15 cellular contexts compared by ENCODE assay signal in genomic region chr7:92697414-92697813, GRCh38.
DNase-seq lines count a peak whose midpoint lies in the region; ATAC-seq and TF ChIP-seq lines count a peak whose summit lies in the region.
"Had no signal": no experiment of that assay in that cellular context is flagged by ENCODE, and none has a peak within 500 bp of the region (broad histone marks: within the 10 kb centered on the region; RNA-seq: fewer than 3 reads in every experiment).

No MANE protein-coding gene starts in this region.

- no peaks in the 10 kb centered on the region for H3K4me1 ChIP-seq in CD8-positive, alpha-beta T cell (ENCODE audit: insufficient read depth, low read length)
- H3K4me1 ChIP-seq in osteoblast (ENCODE audit: insufficient read depth, low read length) = peaks cover 51% of the 10 kb centered on the region

- H3K36me3 Mint-ChIP-seq in CD8-positive, alpha-beta T cell = no peaks in the 10 kb centered on the region
- H3K36me3 Mint-ChIP-seq: naive B cell had no signal

- H2AFZ ChIP-seq in osteoblast (ENCODE audit: low read length) = no peak overlapping the region

- no peak overlapping the region for H3K4me2 ChIP-seq in osteoblast (ENCODE audit: insufficient read depth, low read length)

- H3K4me3 ChIP-seq in CD8-positive, alpha-beta T cell (ENCODE audit: low read depth, low read length) = no peak overlapping the region
- no peak overlapping the region for H3K4me3 ChIP-seq in choroid plexus epithelial cell (ENCODE audit: low read depth, low read length)
- H3K4me3 ChIP-seq in osteoblast (ENCODE audit: insufficient read depth, low read length) = no peak overlapping the region
- H3K4me3 ChIP-seq: thyroid gland had no signal

- no peak for DNase-seq in CD8-positive, alpha-beta T cell
- DNase-seq in LHCN-M2 (ENCODE audit: low read depth) (peak; percentile 48), choroid plexus epithelial cell (ENCODE audit: low read depth) (peak; percentile 30), osteoblast (ENCODE audit: insufficient read length, low spot score, missing footprints) (no peak), NOMO-1 treated with dmso at 0.1 percent for 144 hours (lab: John Stamatoyannopoulos, UW; ENCODE audit: unreplicated experiment) (no peak), head of caudate nucleus (no peak)
- DNase-seq in activated effector memory CD4-positive, alpha-beta T cell treated with Interleukin-2 at 50 U/mL for 16 hours = no peak
- DNase-seq in activated CD4-positive, alpha-beta T cell treated with anti-CD3 and anti-CD28 coated beads for 1 hour = no peak
- DNase-seq: activated naive CD8-positive, alpha-beta T cell treated with anti-CD3 and anti-CD28 coated beads for 36 hours; naive B cell; NCI-H774; stimulated activated CD4-positive, alpha-beta T cell treated with anti-CD3 and anti-CD28 coated beads, Interleukin-4, amount 100 ng/mL, for 1 hour; T-helper 17 cell; thyroid gland had no signal

- no peak for TF ChIP-seq CTCF in CD8-positive, alpha-beta T cell (IDR thresholded peaks at IDR 0.05)
- no peak for TF ChIP-seq CTCF in choroid plexus epithelial cell (conservative IDR thresholded peaks at IDR 0.05; ENCODE audit: low read depth, low read length)
- no peak for TF ChIP-seq CTCF in osteoblast (IDR thresholded peaks at IDR 0.05; ENCODE audit: extremely low read depth, low read depth, low read length)

- H3K36me3 ChIP-seq in CD8-positive, alpha-beta T cell (ENCODE audit: insufficient read depth, low read length) = no peaks in the 10 kb centered on the region
- H3K36me3 ChIP-seq in osteoblast (ENCODE audit: insufficient read depth, low read length) = no peaks in the 10 kb centered on the region
- H3K36me3 ChIP-seq: thyroid gland had no signal

- H3K9me3 ChIP-seq in CD8-positive, alpha-beta T cell (ENCODE audit: low read length) = no peaks in the 10 kb centered on the region
- H3K9me3 ChIP-seq in osteoblast (ENCODE audit: low read depth, low read length) = no peaks in the 10 kb centered on the region
- H3K9me3 ChIP-seq: thyroid gland had no signal

- POLR2A ChIA-PET in CD8-positive, alpha-beta T cell (lab: Charles Lee) = no interaction called here

- CTCF ChIA-PET in CD8-positive, alpha-beta T cell (lab: Charles Lee) = interaction anchor here (1.8 kb wide), 1 partner anchor 135 kb away, joined by 9 read pairs; no protein-coding TSS in a partner anchor

- no peaks in the 10 kb centered on the region for H3K27me3 ChIP-seq in CD8-positive, alpha-beta T cell (ENCODE audit: insufficient read depth, low read length)
- no peaks in the 10 kb centered on the region for H3K27me3 ChIP-seq in osteoblast (ENCODE audit: insufficient read depth, low read length)
- H3K27me3 ChIP-seq: thyroid gland had no signal

- H3K4me1 Mint-ChIP-seq in CD8-positive, alpha-beta T cell (ENCODE audit: low read depth) = peaks cover 8% of the 10 kb centered on the region

- H4K20me1 ChIP-seq in osteoblast (ENCODE audit: insufficient read depth, low read length) = no peaks in the 10 kb centered on the region

- peaks cover 56% of the 10 kb centered on the region for H3K79me2 ChIP-seq in osteoblast (ENCODE audit: insufficient read depth, low read length)

- H3K27me3 Mint-ChIP-seq in CD8-positive, alpha-beta T cell (ENCODE audit: low read depth) = no peaks in the 10 kb centered on the region
- H3K27me3 Mint-ChIP-seq: activated naive CD8-positive, alpha-beta T cell treated with anti-CD3 and anti-CD28 coated beads for 36 hours; naive B cell; T-helper 17 cell had no signal

- ATAC-seq in CD8-positive, alpha-beta T cell = no peak
- ATAC-seq: activated CD4-positive, CD25-positive, alpha-beta regulatory T cell treated with anti-CD3 and anti-CD28 coated beads, Interleukin-2, amount 50 U/mL, for 24 hours; T-helper 17 cell had no signal

- no peaks in the 10 kb centered on the region for H3K9me3 Mint-ChIP-seq in CD8-positive, alpha-beta T cell
- H3K9me3 Mint-ChIP-seq: naive B cell had no signal

- no peak overlapping the region for H3K4me3 Mint-ChIP-seq in CD8-positive, alpha-beta T cell
- H3K4me3 Mint-ChIP-seq: activated naive CD8-positive, alpha-beta T cell treated with anti-CD3 and anti-CD28 coated beads for 36 hours; naive B cell; T-helper 17 cell had no signal

- intact Hi-C loops in CD8-positive, alpha-beta T cell (cut with DNase I, micrococcal nuclease) = loop anchor here in 1 of 2 experiments (10.0 kb wide), 1 partner anchor 527 kb away; the partner anchor contains the start of gene HEPACAM2
- intact Hi-C loops in head of caudate nucleus (cut with DNase I) = loop anchor here (5.0 kb wide), 1 partner anchor 135 kb away; no protein-coding TSS in a partner anchor

- no peak overlapping the region for H3K27ac ChIP-seq in CD8-positive, alpha-beta T cell (ENCODE audit: low read depth, low read length)
- H3K27ac ChIP-seq in osteoblast (ENCODE audit: low read depth, low read length) = peak overlapping the region; percentile 89

- peak overlapping the region; percentile 18 for H3K27ac Mint-ChIP-seq in CD8-positive, alpha-beta T cell
- H3K27ac Mint-ChIP-seq: activated naive CD8-positive, alpha-beta T cell treated with anti-CD3 and anti-CD28 coated beads for 36 hours; naive B cell; T-helper 17 cell had no signal

Comparison
In these comparisons a context has a peak if more than half of its experiments do, and no peak if none do; other contexts are left out.
1. DNase-seq: peak in LHCN-M2 (single experiment) and choroid plexus epithelial cell (single experiment); none in CD8-positive, alpha-beta T cell (0 of 7), osteoblast (single experiment), activated effector memory CD4-positive, alpha-beta T cell treated with Interleukin-2 at 50 U/mL for 16 hours (single experiment), activated CD4-positive, alpha-beta T cell treated with anti-CD3 and anti-CD28 coated beads for 1 hour (single experiment), NOMO-1 treated with dmso at 0.1 percent for 144 hours (single experiment) and head of caudate nucleus (0 of 42).